1 cellular context compared by ENCODE assay signal in the genomic region with DNA sequence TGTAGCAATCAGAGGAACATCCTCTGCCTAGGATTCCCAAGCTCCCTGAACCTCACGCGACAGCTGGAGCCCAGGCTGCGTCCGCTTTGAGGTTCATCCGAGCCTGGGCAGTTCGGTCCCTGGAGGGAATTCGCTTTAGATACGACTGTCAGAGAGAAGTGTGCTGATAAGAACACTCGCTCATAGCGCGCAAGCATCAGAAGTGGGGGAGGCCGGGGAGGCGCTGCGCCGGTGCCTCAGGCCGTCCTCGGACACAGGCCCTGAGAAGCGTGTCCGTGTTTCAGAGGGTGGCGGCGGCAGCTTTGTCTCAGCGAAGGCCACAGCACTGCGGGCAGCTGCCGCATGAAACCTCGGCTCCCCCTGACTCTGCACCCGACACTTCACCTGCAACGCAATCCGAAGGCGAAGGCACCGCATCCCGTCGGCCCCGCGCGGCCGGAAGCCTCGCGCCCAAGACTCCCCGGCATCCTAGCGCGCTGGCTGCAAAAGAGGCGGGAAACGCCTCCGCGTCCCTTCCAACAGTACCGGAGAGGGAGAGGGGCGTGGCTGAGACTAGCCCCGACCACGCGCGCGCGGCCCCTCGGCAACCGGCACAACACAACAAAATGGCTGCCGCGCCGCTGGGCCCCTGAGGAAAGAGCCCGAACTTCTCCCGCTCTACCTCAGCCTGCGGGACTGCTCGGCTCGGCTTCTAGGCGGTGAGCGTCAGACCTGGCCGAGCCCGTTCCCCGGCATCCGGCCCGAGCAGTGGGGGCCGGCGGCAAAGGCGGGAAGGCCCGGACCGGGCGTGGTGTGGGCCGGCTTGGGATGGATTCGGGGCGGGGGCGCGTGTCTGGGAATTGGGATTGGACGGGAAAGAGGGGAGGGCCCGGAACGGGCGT.
TF ChIP-seq lines count a peak whose summit lies in the region.

A gene with protein sequence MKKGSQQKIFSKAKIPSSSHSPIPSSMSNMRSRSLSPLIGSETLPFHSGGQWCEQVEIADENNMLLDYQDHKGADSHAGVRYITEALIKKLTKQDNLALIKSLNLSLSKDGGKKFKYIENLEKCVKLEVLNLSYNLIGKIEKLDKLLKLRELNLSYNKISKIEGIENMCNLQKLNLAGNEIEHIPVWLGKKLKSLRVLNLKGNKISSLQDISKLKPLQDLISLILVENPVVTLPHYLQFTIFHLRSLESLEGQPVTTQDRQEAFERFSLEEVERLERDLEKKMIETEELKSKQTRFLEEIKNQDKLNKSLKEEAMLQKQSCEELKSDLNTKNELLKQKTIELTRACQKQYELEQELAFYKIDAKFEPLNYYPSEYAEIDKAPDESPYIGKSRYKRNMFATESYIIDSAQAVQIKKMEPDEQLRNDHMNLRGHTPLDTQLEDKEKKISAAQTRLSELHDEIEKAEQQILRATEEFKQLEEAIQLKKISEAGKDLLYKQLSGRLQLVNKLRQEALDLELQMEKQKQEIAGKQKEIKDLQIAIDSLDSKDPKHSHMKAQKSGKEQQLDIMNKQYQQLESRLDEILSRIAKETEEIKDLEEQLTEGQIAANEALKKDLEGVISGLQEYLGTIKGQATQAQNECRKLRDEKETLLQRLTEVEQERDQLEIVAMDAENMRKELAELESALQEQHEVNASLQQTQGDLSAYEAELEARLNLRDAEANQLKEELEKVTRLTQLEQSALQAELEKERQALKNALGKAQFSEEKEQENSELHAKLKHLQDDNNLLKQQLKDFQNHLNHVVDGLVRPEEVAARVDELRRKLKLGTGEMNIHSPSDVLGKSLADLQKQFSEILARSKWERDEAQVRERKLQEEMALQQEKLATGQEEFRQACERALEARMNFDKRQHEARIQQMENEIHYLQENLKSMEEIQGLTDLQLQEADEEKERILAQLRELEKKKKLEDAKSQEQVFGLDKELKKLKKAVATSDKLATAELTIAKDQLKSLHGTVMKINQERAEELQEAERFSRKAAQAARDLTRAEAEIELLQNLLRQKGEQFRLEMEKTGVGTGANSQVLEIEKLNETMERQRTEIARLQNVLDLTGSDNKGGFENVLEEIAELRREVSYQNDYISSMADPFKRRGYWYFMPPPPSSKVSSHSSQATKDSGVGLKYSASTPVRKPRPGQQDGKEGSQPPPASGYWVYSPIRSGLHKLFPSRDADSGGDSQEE (N-terminal part only) (plus strand): TSS at position 586 of the 881 bp plus-strand sequence. CDS start 13,372 bp downstream, outside the sequence.

TF ChIP-seq in HepG2, 621 proteins besides CTCF, POLR2A, EP300 and RAD21 (continued from another document and continues in another):
- TF ChIP-seq, protein P1, sequence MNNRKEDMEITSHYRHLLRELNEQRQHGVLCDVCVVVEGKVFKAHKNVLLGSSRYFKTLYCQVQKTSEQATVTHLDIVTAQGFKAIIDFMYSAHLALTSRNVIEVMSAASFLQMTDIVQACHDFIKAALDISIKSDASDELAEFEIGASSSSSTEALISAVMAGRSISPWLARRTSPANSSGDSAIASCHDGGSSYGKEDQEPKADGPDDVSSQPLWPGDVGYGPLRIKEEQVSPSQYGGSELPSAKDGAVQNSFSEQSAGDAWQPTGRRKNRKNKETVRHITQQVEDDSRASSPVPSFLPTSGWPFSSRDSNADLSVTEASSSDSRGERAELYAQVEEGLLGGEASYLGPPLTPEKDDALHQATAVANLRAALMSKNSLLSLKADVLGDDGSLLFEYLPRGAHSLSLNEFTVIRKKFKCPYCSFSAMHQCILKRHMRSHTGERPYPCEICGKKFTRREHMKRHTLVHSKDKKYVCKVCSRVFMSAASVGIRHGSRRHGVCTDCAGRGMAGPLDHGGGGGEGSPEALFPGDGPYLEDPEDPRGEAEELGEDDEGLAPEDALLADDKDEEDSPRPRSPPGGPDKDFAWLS (CRISPR knock-in tag; IDR thresholded peaks at IDR 0.05; ENCODE audit: borderline replicate concordance): peak; percentile 51; the same call in 1 of the 2 replicates
- TF ChIP-seq WIZ (CRISPR knock-in tag; IDR thresholded peaks at IDR 0.05) (peak; percentile 91; the same call in 1 of the 2 replicates), CCAR2 (optimal IDR thresholded peaks at IDR 0.05; ENCODE audit: low read depth, low read length) (no peak), ZSCAN21 (CRISPR knock-in tag; IDR thresholded peaks at IDR 0.05; ENCODE audit: borderline replicate concordance) (peak; percentile 90; the same call in 1 of the 2 replicates), CHD4 (IDR thresholded peaks at IDR 0.05; ENCODE audit: borderline replicate concordance, low read length) (no peak), NFIC (IDR thresholded peaks at IDR 0.05; ENCODE audit: low read length) (no peak), ZNF124 (CRISPR knock-in tag; IDR thresholded peaks at IDR 0.05) (peak; percentile 96), ZNF335 (CRISPR knock-in tag; IDR thresholded peaks at IDR 0.05) (peak; percentile 58; the same call in 1 of the 2 replicates), TARDBP (CRISPR knock-in tag; IDR thresholded peaks at IDR 0.05) (peak; percentile 88; the same call in 1 of the 2 replicates), ZNF678 (CRISPR knock-in tag; IDR thresholded peaks at IDR 0.05) (peak; percentile 97), ZKSCAN5 (CRISPR knock-in tag; IDR thresholded peaks at IDR 0.05) (peak; percentile 75; the same call in 1 of the 2 replicates), ZNF629 (CRISPR knock-in tag; conservative IDR thresholded peaks at IDR 0.05) (no peak; the same call in 1 of the 2 replicates)
- TF ChIP-seq, protein P2, sequence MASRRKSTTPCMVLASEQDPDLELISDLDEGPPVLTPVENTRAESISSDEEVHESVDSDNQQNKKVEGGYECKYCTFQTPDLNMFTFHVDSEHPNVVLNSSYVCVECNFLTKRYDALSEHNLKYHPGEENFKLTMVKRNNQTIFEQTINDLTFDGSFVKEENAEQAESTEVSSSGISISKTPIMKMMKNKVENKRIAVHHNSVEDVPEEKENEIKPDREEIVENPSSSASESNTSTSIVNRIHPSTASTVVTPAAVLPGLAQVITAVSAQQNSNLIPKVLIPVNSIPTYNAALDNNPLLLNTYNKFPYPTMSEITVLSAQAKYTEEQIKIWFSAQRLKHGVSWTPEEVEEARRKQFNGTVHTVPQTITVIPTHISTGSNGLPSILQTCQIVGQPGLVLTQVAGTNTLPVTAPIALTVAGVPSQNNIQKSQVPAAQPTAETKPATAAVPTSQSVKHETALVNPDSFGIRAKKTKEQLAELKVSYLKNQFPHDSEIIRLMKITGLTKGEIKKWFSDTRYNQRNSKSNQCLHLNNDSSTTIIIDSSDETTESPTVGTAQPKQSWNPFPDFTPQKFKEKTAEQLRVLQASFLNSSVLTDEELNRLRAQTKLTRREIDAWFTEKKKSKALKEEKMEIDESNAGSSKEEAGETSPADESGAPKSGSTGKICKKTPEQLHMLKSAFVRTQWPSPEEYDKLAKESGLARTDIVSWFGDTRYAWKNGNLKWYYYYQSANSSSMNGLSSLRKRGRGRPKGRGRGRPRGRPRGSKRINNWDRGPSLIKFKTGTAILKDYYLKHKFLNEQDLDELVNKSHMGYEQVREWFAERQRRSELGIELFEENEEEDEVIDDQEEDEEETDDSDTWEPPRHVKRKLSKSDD (CRISPR knock-in tag; IDR thresholded peaks at IDR 0.05; ENCODE audit: low read depth): peak; percentile 81
- TF ChIP-seq, protein P3, sequence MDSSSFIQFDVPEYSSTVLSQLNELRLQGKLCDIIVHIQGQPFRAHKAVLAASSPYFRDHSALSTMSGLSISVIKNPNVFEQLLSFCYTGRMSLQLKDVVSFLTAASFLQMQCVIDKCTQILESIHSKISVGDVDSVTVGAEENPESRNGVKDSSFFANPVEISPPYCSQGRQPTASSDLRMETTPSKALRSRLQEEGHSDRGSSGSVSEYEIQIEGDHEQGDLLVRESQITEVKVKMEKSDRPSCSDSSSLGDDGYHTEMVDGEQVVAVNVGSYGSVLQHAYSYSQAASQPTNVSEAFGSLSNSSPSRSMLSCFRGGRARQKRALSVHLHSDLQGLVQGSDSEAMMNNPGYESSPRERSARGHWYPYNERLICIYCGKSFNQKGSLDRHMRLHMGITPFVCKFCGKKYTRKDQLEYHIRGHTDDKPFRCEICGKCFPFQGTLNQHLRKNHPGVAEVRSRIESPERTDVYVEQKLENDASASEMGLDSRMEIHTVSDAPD (CRISPR knock-in tag; IDR thresholded peaks at IDR 0.05): peak; percentile 70; the same call in 1 of the 2 replicates
- TF ChIP-seq, protein P4, sequence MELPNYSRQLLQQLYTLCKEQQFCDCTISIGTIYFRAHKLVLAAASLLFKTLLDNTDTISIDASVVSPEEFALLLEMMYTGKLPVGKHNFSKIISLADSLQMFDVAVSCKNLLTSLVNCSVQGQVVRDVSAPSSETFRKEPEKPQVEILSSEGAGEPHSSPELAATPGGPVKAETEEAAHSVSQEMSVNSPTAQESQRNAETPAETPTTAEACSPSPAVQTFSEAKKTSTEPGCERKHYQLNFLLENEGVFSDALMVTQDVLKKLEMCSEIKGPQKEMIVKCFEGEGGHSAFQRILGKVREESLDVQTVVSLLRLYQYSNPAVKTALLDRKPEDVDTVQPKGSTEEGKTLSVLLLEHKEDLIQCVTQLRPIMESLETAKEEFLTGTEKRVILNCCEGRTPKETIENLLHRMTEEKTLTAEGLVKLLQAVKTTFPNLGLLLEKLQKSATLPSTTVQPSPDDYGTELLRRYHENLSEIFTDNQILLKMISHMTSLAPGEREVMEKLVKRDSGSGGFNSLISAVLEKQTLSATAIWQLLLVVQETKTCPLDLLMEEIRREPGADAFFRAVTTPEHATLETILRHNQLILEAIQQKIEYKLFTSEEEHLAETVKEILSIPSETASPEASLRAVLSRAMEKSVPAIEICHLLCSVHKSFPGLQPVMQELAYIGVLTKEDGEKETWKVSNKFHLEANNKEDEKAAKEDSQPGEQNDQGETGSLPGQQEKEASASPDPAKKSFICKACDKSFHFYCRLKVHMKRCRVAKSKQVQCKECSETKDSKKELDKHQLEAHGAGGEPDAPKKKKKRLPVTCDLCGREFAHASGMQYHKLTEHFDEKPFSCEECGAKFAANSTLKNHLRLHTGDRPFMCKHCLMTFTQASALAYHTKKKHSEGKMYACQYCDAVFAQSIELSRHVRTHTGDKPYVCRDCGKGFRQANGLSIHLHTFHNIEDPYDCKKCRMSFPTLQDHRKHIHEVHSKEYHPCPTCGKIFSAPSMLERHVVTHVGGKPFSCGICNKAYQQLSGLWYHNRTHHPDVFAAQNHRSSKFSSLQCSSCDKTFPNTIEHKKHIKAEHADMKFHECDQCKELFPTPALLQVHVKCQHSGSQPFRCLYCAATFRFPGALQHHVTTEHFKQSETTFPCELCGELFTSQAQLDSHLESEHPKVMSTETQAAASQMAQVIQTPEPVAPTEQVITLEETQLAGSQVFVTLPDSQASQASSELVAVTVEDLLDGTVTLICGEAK (IDR thresholded peaks at IDR 0.05): no peak
- TF ChIP-seq, protein P4 (CRISPR knock-in tag; IDR thresholded peaks at IDR 0.05): peak; percentile 94
- TF ChIP-seq, protein P5, sequence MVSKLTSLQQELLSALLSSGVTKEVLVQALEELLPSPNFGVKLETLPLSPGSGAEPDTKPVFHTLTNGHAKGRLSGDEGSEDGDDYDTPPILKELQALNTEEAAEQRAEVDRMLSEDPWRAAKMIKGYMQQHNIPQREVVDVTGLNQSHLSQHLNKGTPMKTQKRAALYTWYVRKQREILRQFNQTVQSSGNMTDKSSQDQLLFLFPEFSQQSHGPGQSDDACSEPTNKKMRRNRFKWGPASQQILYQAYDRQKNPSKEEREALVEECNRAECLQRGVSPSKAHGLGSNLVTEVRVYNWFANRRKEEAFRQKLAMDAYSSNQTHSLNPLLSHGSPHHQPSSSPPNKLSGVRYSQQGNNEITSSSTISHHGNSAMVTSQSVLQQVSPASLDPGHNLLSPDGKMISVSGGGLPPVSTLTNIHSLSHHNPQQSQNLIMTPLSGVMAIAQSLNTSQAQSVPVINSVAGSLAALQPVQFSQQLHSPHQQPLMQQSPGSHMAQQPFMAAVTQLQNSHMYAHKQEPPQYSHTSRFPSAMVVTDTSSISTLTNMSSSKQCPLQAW (CRISPR knock-in tag; IDR thresholded peaks at IDR 0.05): peak; percentile 64
